In genomic region chr16:75432828-75433731, GRCh38 we compare ENCODE assay signal across 8 cellular contexts. TPM values are rescaled to one million over a fixed set of nuclear protein-coding genes. Genes with fewer than 3 reads are reported as not detected.
DNase-seq lines count a peak whose midpoint lies in the region; ATAC-seq and TF ChIP-seq lines count a peak whose summit lies in the region.

Gene CFDP1 (minus strand): TSS chr16:75433503. CDS start chr16:75433352, 151 bp downstream.

- H3K9ac ChIP-seq in BLaER1 treated with 17β-estradiol and CSF1 and Interleukin-3, amounts not matched to agents 10 nM and 100 nM = peak within 1 kb of the TSS; percentile 75 to 96 (median 89)

- no peak for TF ChIP-seq CTCF in left lung (IDR thresholded peaks at IDR 0.05)

- peaks cover 43% of the 10 kb centered on the region for H3K4me1 Mint-ChIP-seq in dendritic cell treated with granulocyte-macrophage colony-stimulating factor and Interleukin-4, amounts not matched to agents 40 ng/mL and 50 ng/mL, for 4 days (ENCODE audit: low read depth)

- H3K4me3 ChIP-seq in BLaER1 treated with 17β-estradiol and CSF1 and Interleukin-3, amounts not matched to agents 10 nM and 100 nM = peak within 1 kb of the TSS; percentile 71 to 93 (median 83)
- H3K4me3 ChIP-seq in left lung = peak within 1 kb of the TSS; percentile 98 to 99

- H3K4me1 ChIP-seq in BLaER1 treated with 17β-estradiol and CSF1 and Interleukin-3, amounts not matched to agents 10 nM and 100 nM = peaks cover 25 to 44% (median 37%) of the 10 kb centered on the region in 10 experiments
- peaks cover 6 to 37% of the 10 kb centered on the region in 2 donors for H3K4me1 ChIP-seq in left lung

- H3K36me3 Mint-ChIP-seq in dendritic cell treated with granulocyte-macrophage colony-stimulating factor and Interleukin-4, amounts not matched to agents 40 ng/mL and 50 ng/mL, for 4 days (ENCODE audit: low read depth) = peaks cover 37% of the 10 kb centered on the region

- DNase-seq in NCI-H748 (lab: John Stamatoyannopoulos, UW; ENCODE audit: unreplicated experiment) (peak; percentile 92), left lung (peak; percentile 97 to 98)
- peak; percentile 87 to 96 for DNase-seq in activated CD4-positive, alpha-beta T cell treated with anti-CD3 and anti-CD28 coated beads, Interleukin-2, amount 50 U/mL, for 24 hours (ENCODE audit: low read depth in 1 of 2, low spot score in 1 of 2)
- peak; percentile 91 to 92 for DNase-seq in stimulated activated CD4-positive, alpha-beta T cell treated with anti-CD3 and anti-CD28 coated beads, Interleukin-2, amount 100 ng/mL, for 48 hours

- H3K9me3 ChIP-seq in BLaER1 treated with 17β-estradiol and CSF1 and Interleukin-3, amounts not matched to agents 10 nM and 100 nM (replicated peaks in 1 of 11) = peaks cover 0 to 6% (median 0%) of the 10 kb centered on the region in 11 experiments; a peak in 4 of 22 replicates
- H3K9me3 ChIP-seq in left lung = no peaks in the 10 kb centered on the region

- H3K36me3 ChIP-seq in BLaER1 treated with 17β-estradiol and CSF1 and Interleukin-3, amounts not matched to agents 10 nM and 100 nM = peaks cover 0 to 21% (median 5%) of the 10 kb centered on the region in 11 experiments; a peak in 7 of 22 replicates
- H3K36me3 ChIP-seq in left lung = no peaks in the 10 kb centered on the region

- H3K27me3 ChIP-seq in BLaER1 treated with 17β-estradiol and CSF1 and Interleukin-3, amounts not matched to agents 10 nM and 100 nM = no peaks in the 10 kb centered on the region
- no peaks in the 10 kb centered on the region for H3K27me3 ChIP-seq in left lung

- intact Hi-C loops in dendritic cell treated with granulocyte-macrophage colony-stimulating factor and Interleukin-4, amounts not matched to agents 40 ng/mL and 50 ng/mL, for 4 days (cut with micrococcal nuclease) = loop anchor here (1.0 to 10.0 kb wide), 4 partner anchors 84 to 215 kb away; partner anchors contain the start of genes ADAT1 and TMEM231
- intact Hi-C loops in left lung (cut with DNase I) = no loop called here

- ATAC-seq in GM19328 (IDR thresholded peaks at IDR 0.05; ENCODE audit: unreplicated experiment) (peak; percentile 93), HG03520 (IDR thresholded peaks at IDR 0.05; ENCODE audit: unreplicated experiment) (peak; percentile 86), left lung (peak; percentile 97)

- H3K9me3 Mint-ChIP-seq in dendritic cell treated with granulocyte-macrophage colony-stimulating factor and Interleukin-4, amounts not matched to agents 40 ng/mL and 50 ng/mL, for 4 days = no peaks in the 10 kb centered on the region

- H3K27ac ChIP-seq in BLaER1 treated with 17β-estradiol and CSF1 and Interleukin-3, amounts not matched to agents 10 nM and 100 nM = peak within 1 kb of the TSS; percentile 73 to 96 (median 89)
- H3K27ac ChIP-seq in left lung = peak within 1 kb of the TSS; percentile 96 to 97

- H3K4me2 ChIP-seq in BLaER1 treated with 17β-estradiol and CSF1 and Interleukin-3, amounts not matched to agents 10 nM and 100 nM = peak within 1 kb of the TSS; percentile 77 to 93 (median 87)

- H3K27me3 Mint-ChIP-seq in dendritic cell treated with granulocyte-macrophage colony-stimulating factor and Interleukin-4, amounts not matched to agents 40 ng/mL and 50 ng/mL, for 4 days = peaks cover 7% of the 10 kb centered on the region

- H3K27ac Mint-ChIP-seq in dendritic cell treated with granulocyte-macrophage colony-stimulating factor and Interleukin-4, amounts not matched to agents 40 ng/mL and 50 ng/mL, for 4 days = peak within 1 kb of the TSS; percentile 96

- peak within 1 kb of the TSS; percentile 92 for H3K4me3 Mint-ChIP-seq in dendritic cell treated with granulocyte-macrophage colony-stimulating factor and Interleukin-4, amounts not matched to agents 40 ng/mL and 50 ng/mL, for 4 days

- peaks cover 0 to 32% (median 7%) of the 10 kb centered on the region in 11 experiments; a peak in 8 of 22 replicates for H4K20me1 ChIP-seq in BLaER1 treated with 17β-estradiol and CSF1 and Interleukin-3, amounts not matched to agents 10 nM and 100 nM

RNA-seq across cellular contexts. Expression of gene CFDP1, which starts in this region (rescaled TPM):
- 10 to 100 TPM; 43.4 to 44.5 TPM for total RNA-seq in left lung

Comparison
In these comparisons a context has a peak if more than half of its experiments do, and no peak if none do; other contexts are left out.
1. Peak in every context shown above with its lines: DNase-seq, ATAC-seq, H3K4me3 ChIP-seq and H3K27ac ChIP-seq.